9 cellular contexts compared by ENCODE assay signal in the genomic region with DNA sequence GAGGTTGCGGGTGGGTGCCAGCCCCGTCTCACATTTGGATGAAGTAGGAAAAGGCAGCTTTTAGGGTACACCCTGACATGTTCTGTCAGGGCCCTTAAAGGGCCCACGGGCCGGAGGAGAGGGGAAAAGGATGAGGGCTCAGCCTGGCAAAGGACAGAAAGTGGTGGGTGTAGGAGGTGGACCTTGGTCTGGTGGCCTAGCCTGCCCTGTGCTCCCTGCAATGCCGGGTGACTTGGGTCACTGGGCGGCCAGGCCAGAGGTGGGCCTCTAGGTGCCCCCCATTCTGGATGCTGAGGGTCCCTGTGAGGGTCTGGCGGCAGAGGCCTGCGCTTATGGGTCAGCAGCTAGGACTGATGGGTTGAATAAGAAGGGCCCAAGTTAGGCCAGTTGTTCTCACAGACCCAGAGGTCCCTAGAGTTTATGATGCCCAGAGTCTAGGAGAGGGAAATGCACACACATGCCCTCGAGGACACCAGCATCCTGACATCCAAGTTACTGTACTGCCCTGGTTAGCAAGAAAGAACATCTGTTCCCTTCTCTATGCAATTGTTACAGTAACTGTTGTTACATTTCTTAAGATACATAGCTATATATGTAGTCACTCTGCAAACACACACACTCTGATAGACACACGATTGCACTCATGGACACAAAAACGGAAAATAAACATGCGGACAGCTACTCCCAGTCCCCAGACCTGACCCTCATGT. TPM values are rescaled to one million over a fixed set of nuclear protein-coding genes. Genes with fewer than 3 reads are reported as not detected.
A peak's percentile ranks its signal among the peaks of the same experiment; 100 is the strongest.
DNase-seq lines count a peak whose midpoint lies in the region; ATAC-seq and TF ChIP-seq lines count a peak whose summit lies in the region.
"Had no signal": no experiment of that assay in that cellular context is flagged by ENCODE, and none has a peak within 500 bp of the region (broad histone marks: within the 10 kb centered on the region; RNA-seq: fewer than 3 reads in every experiment).

No MANE protein-coding gene starts in this region.

- intact Hi-C loops in heart left ventricle (cut with DNase I), result loop anchor here in 3 of 10 donors (1.0 to 5.0 kb wide), 3 partner anchors 14 to 70 kb away; a partner anchor contains a TSS
- intact Hi-C loops in left ventricle myocardium superior (cut with micrococcal nuclease), result no loop called here
- intact Hi-C loops in MCF 10A (cut with micrococcal nuclease), result no loop called here

- peaks cover 14% of the 10 kb centered on the region for H3K4me1 Mint-ChIP-seq in MCF 10A (ENCODE audit: insufficient read depth, unreplicated experiment)

- peaks cover 34% of the 10 kb centered on the region for H3K36me3 Mint-ChIP-seq in MCF 10A (ENCODE audit: insufficient read depth, unreplicated experiment)

- peak overlapping the region; percentile 47 to 93 (median 83) for H3K4me3 ChIP-seq in heart left ventricle
- peak overlapping the region; percentile 77 for H3K4me3 ChIP-seq in mesodermal cell (ENCODE audit: extremely low read depth, insufficient read depth, low read length, poor library complexity, severe bottlenecking)
- H3K4me3 ChIP-seq in urinary bladder (ENCODE audit: low read depth, low read length), result peak overlapping the region; percentile 66

- no peaks in the 10 kb centered on the region for H3K27me3 Mint-ChIP-seq in MCF 10A (ENCODE audit: insufficient read depth, unreplicated experiment)

- no peaks in the 10 kb centered on the region for H3K9me3 Mint-ChIP-seq in MCF 10A (ENCODE audit: unreplicated experiment)

- BruUV-seq in MCF 10A (replicated peaks; lab: Mats Ljungman, UMichigan), result TSS peak; percentile 23

- H3K27ac ChIP-seq in heart left ventricle (peak overlapping the region; percentile 77 to 97 (median 94)), mesodermal cell (ENCODE audit: low read depth, low read length, severe bottlenecking) (no peak overlapping the region), urinary bladder (ENCODE audit: low read depth) (no peak overlapping the region)

- ATAC-seq in heart left ventricle (no peak), left ventricle myocardium superior (no peak), GM21825 (IDR thresholded peaks at IDR 0.05; ENCODE audit: unreplicated experiment) (no peak), HG03457 (IDR thresholded peaks at IDR 0.05; ENCODE audit: unreplicated experiment) (no peak)

- H3K9me3 ChIP-seq in heart left ventricle (no peaks in the 10 kb centered on the region), mesodermal cell (ENCODE audit: control insufficient read depth, low read length) (no peaks in the 10 kb centered on the region)

- POLR2A ChIA-PET in MCF 10A (lab: Yijun Ruan, JAX), result interaction anchor here (0.8 to 8.8 kb wide), 17 partner anchors 12 to 1322 kb away, joined by 3 to 432 read pairs (median 7); a partner anchor contains a TSS

- H3K36me3 ChIP-seq in heart left ventricle (peaks cover 0 to 3% (median 0%) of the 10 kb centered on the region in 9 donors), mesodermal cell (ENCODE audit: control insufficient read depth, insufficient read depth, low read length) (no peaks in the 10 kb centered on the region), urinary bladder (ENCODE audit: insufficient read depth) (no peaks in the 10 kb centered on the region)

- CTCF ChIA-PET in MCF 10A (lab: Yijun Ruan, JAX), result interaction anchor here (0.6 to 7.4 kb wide), 6 partner anchors 9 to 324 kb away, joined by 3 to 67 read pairs (median 3); a partner anchor contains a TSS

- TF ChIP-seq POLR2A in heart left ventricle (IDR thresholded peaks at IDR 0.05), result no peak

- H3K4me1 ChIP-seq in heart left ventricle, result peaks cover 0 to 38% (median 13%) of the 10 kb centered on the region in 12 donors
- peaks cover 13% of the 10 kb centered on the region for H3K4me1 ChIP-seq in mesodermal cell (ENCODE audit: control insufficient read depth, insufficient read depth, low read length, poor library complexity, severe bottlenecking)
- H3K4me1 ChIP-seq in urinary bladder (ENCODE audit: insufficient read depth), result no peaks in the 10 kb centered on the region

- H3K27me3 ChIP-seq in heart left ventricle, result no peaks in the 10 kb centered on the region

- peak overlapping the region; percentile 96 for H3K4me3 Mint-ChIP-seq in MCF 10A (ENCODE audit: unreplicated experiment)

- DNase-seq in heart left ventricle (peak in 1 of 5 donors; percentile 33), left ventricle myocardium superior (no peak), MCF 10A (ENCODE audit: unreplicated experiment) (peak; percentile 20), NAMALWA (ENCODE audit: low spot score) (no peak)
- DNase-seq: MV-4-11 had no signal

- 50 to 55% (median 53%) methylated on average over 12 of the region's 12 CpGs for WGBS in heart left ventricle, 4 donors
- whole genome bisulfite sequencing in mesodermal cell (ENCODE audit: insufficient coverage in 2 of 2), 2 experiments, result 59 to 73% methylated on average over 8 to 9 of the region's 12 CpGs
- WGBS in urinary bladder, result 53% methylated on average over 12 of the region's 12 CpGs

- H3K27ac Mint-ChIP-seq in MCF 10A (ENCODE audit: low read depth, unreplicated experiment), result peak overlapping the region; percentile 88

- TF ChIP-seq CTCF in heart left ventricle (IDR thresholded peaks at IDR 0.05) (no peak), MCF 10A (IDR thresholded peaks at IDR 0.05; ENCODE audit: unreplicated experiment) (no peak)

RNA-seq across cellular contexts. Expression of a gene that starts 12.5 kb away (rescaled TPM):
- total RNA-seq in heart left ventricle (10 to 100 TPM in 1 of 9 donors, 1 to 10 TPM in 8; 3.7 to 10.2 (median 6.7) TPM), left ventricle myocardium superior (20.0 TPM), MCF 10A (2022) (26.3 and 27.0 TPM in 2 replicates), urinary bladder (1.2 TPM)
- polyA plus RNA-seq in heart left ventricle (10 to 100 TPM in 1 of 2 donors, 1 to 10 TPM in 1; 3.6 to 11.0 TPM), urinary bladder (3.7 TPM)
- 0.37 TPM for polyA plus RNA-seq in mesodermal cell (2013, experiment 1 of 2)
- polyA plus RNA-seq in mesodermal cell (2013, experiment 2 of 2), result not detected

RNA-seq across cellular contexts. Expression of a gene that starts 30.6 kb away (rescaled TPM):
- total RNA-seq in heart left ventricle (10 to 100 TPM; 12.3 to 27.3 (median 23.9) TPM), left ventricle myocardium superior (23.7 TPM), MCF 10A (2022) (42.8 and 49.4 TPM in 2 replicates), urinary bladder (8.8 TPM)
- polyA plus RNA-seq in heart left ventricle (10 to 100 TPM; 20.2 TPM), urinary bladder (20.6 TPM)
- polyA plus RNA-seq in mesodermal cell (2013, experiment 1 of 2), result 16.0 TPM
- polyA plus RNA-seq in mesodermal cell (2013, experiment 2 of 2), result 16.1 TPM

RNA-seq across cellular contexts. Expression of a gene that starts 45.1 kb away (rescaled TPM):
- total RNA-seq in heart left ventricle, result not detected
- polyA plus RNA-seq in heart left ventricle, result not detected
- total RNA-seq in left ventricle myocardium superior, result not detected
- total RNA-seq in MCF 10A (2022), result not detected in 2 replicates
- not detected for polyA plus RNA-seq in mesodermal cell (2013, experiment 1 of 2)
- not detected for polyA plus RNA-seq in mesodermal cell (2013, experiment 2 of 2)
- total RNA-seq in urinary bladder, result not detected
- not detected for polyA plus RNA-seq in urinary bladder

RNA-seq across cellular contexts. Expression of a gene that starts 51.2 kb away (rescaled TPM):
- 1,000 to 10,000 TPM in 2 of 9 donors, 100 to 1,000 TPM in 7; 560 to 1,237 (median 771) TPM for total RNA-seq in heart left ventricle
- polyA plus RNA-seq in heart left ventricle, result 1,000 to 10,000 TPM in 1 of 2 donors, 100 to 1,000 TPM in 1; 876 to 2,287 TPM
- 641 TPM for total RNA-seq in left ventricle myocardium superior
- total RNA-seq in MCF 10A (2022), result 2,995 and 4,050 TPM in 2 replicates
- polyA plus RNA-seq in mesodermal cell (2013, experiment 1 of 2), result 2,439 TPM
- polyA plus RNA-seq in mesodermal cell (2013, experiment 2 of 2), result 2,115 TPM
- total RNA-seq in urinary bladder, result 2,993 TPM
- polyA plus RNA-seq in urinary bladder, result 2,408 TPM

Comparison
In these comparisons a context has a peak if more than half of its experiments do, and no peak if none do; other contexts are left out.
1. H3K27ac ChIP-seq: peak in heart left ventricle (12 of 12); none in mesodermal cell (single experiment) and urinary bladder (single experiment).
2. Peak in every context shown above with its lines, with median percentiles within 50 percentile points of each other: H3K4me3 ChIP-seq.